In genomic region chr12:1593232-1594044, GRCh38 we compare ENCODE assay signal across 8 cellular contexts. TPM values are rescaled to one million over a fixed set of nuclear protein-coding genes. Genes with fewer than 3 reads are reported as not detected.
DNase-seq lines count a peak whose midpoint lies in the region; TF ChIP-seq lines count a peak whose summit lies in the region.

No MANE protein-coding gene starts in this region.

- no peaks in the 10 kb centered on the region for H3K27me3 ChIP-seq in mononuclear cell (ENCODE audit: insufficient read depth, low read length)
- H3K27me3 ChIP-seq in stomach, result no peaks in the 10 kb centered on the region

- peaks cover 49% of the 10 kb centered on the region for H3K4me1 ChIP-seq in mononuclear cell (ENCODE audit: insufficient read depth, low read length)
- peaks cover 37 to 66% (median 56%) of the 10 kb centered on the region in 4 donors for H3K4me1 ChIP-seq in stomach

- POLR2A ChIA-PET in HEK293T (lab: Yijun Ruan, JAX), result interaction anchor here (0.8 to 1.8 kb wide), 9 partner anchors 10 to 656 kb away, joined by 3 to 11 read pairs (median 3); no protein-coding TSS in a partner anchor

- H3K36me3 ChIP-seq in stomach, result no peaks in the 10 kb centered on the region

- TF ChIP-seq EP300 in stomach (IDR thresholded peaks at IDR 0.05), result no peak

- CTCF ChIA-PET in HEK293T (lab: Yijun Ruan, JAX), result interaction anchor here (1.0 to 2.0 kb wide), 4 partner anchors 10 to 476 kb away, joined by 3 to 12 read pairs (median 7); partner anchors contain the start of gene WNT5B

- H3K4me3 ChIP-seq in mononuclear cell (ENCODE audit: low read length), result peak overlapping the region; percentile 67
- peak overlapping the region; percentile 82 to 98 (median 88) for H3K4me3 ChIP-seq in stomach

- H3K27ac ChIP-seq in stomach, result peak overlapping the region; percentile 92 to 100 (median 95)

- intact Hi-C loops in stomach (cut with DNase I; ENCODE audit: low total_unique reads), result no loop called here

- DNase-seq in HEK293T (ENCODE audit: extremely low spot score) (peak; percentile 21), NCI-H1105 (lab: John Stamatoyannopoulos, UW) (peak; percentile 45), stomach (peak; percentile 68), GM19240 (ENCODE audit: insufficient read length, low spot score) (no peak)
- DNase-seq in activated CD4-positive, alpha-beta T cell treated with anti-CD3 and anti-CD28 coated beads, Interleukin-2, amount 50 U/mL, for 48 hours, result peak; percentile 54 to 61
- DNase-seq in effector CD8-positive, alpha-beta T cell (lab: John Stamatoyannopoulos, UW), result peak; percentile 35

- TF ChIP-seq POLR2A in stomach (IDR thresholded peaks at IDR 0.05), result no peak

- H3K9me3 ChIP-seq in mononuclear cell (ENCODE audit: low read depth, low read length) (no peaks in the 10 kb centered on the region), stomach (no peaks in the 10 kb centered on the region)

- WGBS in stomach, 5 donors, result 1 to 6% (median 3%) methylated on average over 18 to 55 of the region's 55 CpGs

- TF ChIP-seq CTCF in GM12872 (IDR thresholded peaks at IDR 0.05; ENCODE audit: insufficient read depth, low read depth, low read length) (0 out of 3 replicates have a peak, but pooled peaks have one; percentile 7), stomach (IDR thresholded peaks at IDR 0.05) (no peak)

TF ChIP-seq in HEK293T, 16 proteins besides CTCF, POLR2A, EP300 and RAD21:
- 0 out of 2 replicates have a peak, but pooled peaks have one; percentile 32 for TF ChIP-seq L3MBTL2 (conservative IDR thresholded peaks at IDR 0.05)
- no peak for TF ChIP-seq HDGF (IDR thresholded peaks at IDR 0.05; ENCODE audit: borderline replicate concordance)
TF ChIP-seq in HEK293T: peak in this region for 1.

RNA-seq across cellular contexts. Expression of gene FBXL14, which starts 0.9 kb away (rescaled TPM):
- 21.1 TPM for total RNA-seq in mononuclear cell
- 10 to 100 TPM in 3 of 5 donors, 1 to 10 TPM in 1, not detected in 1; 5.4 to 36.2 (median 22.9) TPM for total RNA-seq in stomach
- polyA plus RNA-seq in stomach, result 1 to 10 TPM; 2.6 to 7.9 (median 7.2) TPM

RNA-seq across cellular contexts. Expression of gene WNT5B, which starts 35.6 kb away (rescaled TPM):
- total RNA-seq in mononuclear cell (not detected), stomach (10 to 100 TPM in 2 of 5 donors, 1 to 10 TPM in 2, under 1 TPM in 1; 0.45 to 22.3 (median 7.8) TPM)
- 10 to 100 TPM in 1 of 3 donors, 1 to 10 TPM in 2; 4.3 to 13.6 (median 4.4) TPM for polyA plus RNA-seq in stomach
